In genomic region chr19:57267294-57267693, GRCh38 we compare ENCODE assay signal across 19 cellular contexts. TPM values are rescaled to one million over a fixed set of nuclear protein-coding genes. Genes with fewer than 3 reads are reported as not detected.
A peak's percentile ranks its signal among the peaks of the same experiment; 100 is the strongest.
DNase-seq lines count a peak whose midpoint lies in the region; ATAC-seq and TF ChIP-seq lines count a peak whose summit lies in the region.
"Had no signal": no experiment of that assay in that cellular context is flagged by ENCODE, and none has a peak within 500 bp of the region (broad histone marks: within the 10 kb centered on the region; RNA-seq: fewer than 3 reads in every experiment).

No MANE protein-coding gene starts in this region.

- H3K36me3 ChIP-seq in Peyer's patch: peaks cover 0 to 9% (median 0%) of the 10 kb centered on the region in 3 donors

- H3K4me3 ChIP-seq in astrocyte of the cerebellum (ENCODE audit: low read depth, low read length): no peak overlapping the region
- no peak overlapping the region for H3K4me3 ChIP-seq in Peyer's patch

- TF ChIP-seq CTCF in astrocyte of the cerebellum (IDR thresholded peaks at IDR 0.05; ENCODE audit: low read depth, low read length, missing control alignments): no peak
- TF ChIP-seq CTCF in Peyer's patch (IDR thresholded peaks at IDR 0.05): no peak

- TF ChIP-seq POLR2A in Peyer's patch (IDR thresholded peaks at IDR 0.05): no peak

- ATAC-seq in GM18909 (IDR thresholded peaks at IDR 0.05; ENCODE audit: poor library complexity, unreplicated experiment): no peak

- no peaks in the 10 kb centered on the region for H3K27me3 ChIP-seq in Peyer's patch

- in situ Hi-C loops in astrocyte of the cerebellum (cut with HindIII; ENCODE audit: low sequenced_read_pairs): no loop called here

- peak; percentile 9 for DNase-seq in EH (ENCODE audit: low read depth)
- peak; percentile 29 for DNase-seq in NCI-H1048 (lab: John Stamatoyannopoulos, UW)
- peak; percentile 31 for DNase-seq in astrocyte of the cerebellum (ENCODE audit: low read depth)
- DNase-seq in kidney tubule cell (ENCODE audit: low spot score): peak; percentile 87
- DNase-seq in Peyer's patch: no peak
- DNase-seq in activated CD4-positive, alpha-beta T cell treated with anti-CD3 and anti-CD28 coated beads, Interleukin-2, amount 50 U/mL, for 4 hours: no peak
- DNase-seq in stimulated activated CD4-positive, alpha-beta T cell treated with anti-CD3 and anti-CD28 coated beads, Interleukin-4, amount 100 ng/mL, for 4 hours: no peak
- DNase-seq: COR-L47, DMS79, GDM1, NCI-H1417, NCI-H1930, NCI-H2171 treated with DMSO at 0.1 percent for 48 hours, NCI-H510A, OCI-M1, Right ventricle myocardium superior, SK-N-SH had no signal

- no peaks in the 10 kb centered on the region for H3K9me3 ChIP-seq in Peyer's patch
- H3K9me3 ChIP-seq: SK-N-SH had no signal

- H3K4me1 ChIP-seq in Peyer's patch: no peaks in the 10 kb centered on the region

- no peak overlapping the region for H3K27ac ChIP-seq in Peyer's patch
- H3K27ac ChIP-seq: C4-2B had no signal

RNA-seq across cellular contexts. Expression of gene ZNF460, which starts 13.0 kb away (rescaled TPM):
- 10 to 100 TPM; 33.6 to 86.6 (median 54.2) TPM for total RNA-seq in Peyer's patch

RNA-seq across cellular contexts. Expression of gene ZNF805, which starts 26.9 kb away (rescaled TPM):
- total RNA-seq in Peyer's patch: 10 to 100 TPM in 2 of 4 donors, 1 to 10 TPM in 2; 7.4 to 17.0 (median 10.1) TPM

RNA-seq across cellular contexts. Expression of gene AURKC, which starts 36.5 kb away (rescaled TPM):
- total RNA-seq in Peyer's patch: 1 to 10 TPM in 1 of 4 donors, not detected in 3; 5.1 TPM

RNA-seq across cellular contexts. Expression of gene ZNF543, which starts 53.0 kb away (rescaled TPM):
- 1 to 10 TPM; 1.8 to 7.4 (median 5.2) TPM for total RNA-seq in Peyer's patch

Comparison
In these comparisons a context has a peak if more than half of its experiments do, and no peak if none do; other contexts are left out.
1. DNase-seq: peak in EH (single experiment), NCI-H1048 (single experiment), astrocyte of the cerebellum (single experiment) and kidney tubule cell (single experiment); none in Peyer's patch (0 of 3), activated CD4-positive, alpha-beta T cell treated with anti-CD3 and anti-CD28 coated beads, Interleukin-2, amount 50 U/mL, for 4 hours (0 of 2) and stimulated activated CD4-positive, alpha-beta T cell treated with anti-CD3 and anti-CD28 coated beads, Interleukin-4, amount 100 ng/mL, for 4 hours (0 of 2).